ENCODE assay signal across 1 cellular context in genomic region chr20:1313236-1313964, GRCh38.
TF ChIP-seq lines count a peak whose summit lies in the region.

No MANE protein-coding gene starts in this region.

TF ChIP-seq in HepG2, 621 proteins besides CTCF, POLR2A, EP300 and RAD21 (continued from another document):
- TF ChIP-seq, protein P1, sequence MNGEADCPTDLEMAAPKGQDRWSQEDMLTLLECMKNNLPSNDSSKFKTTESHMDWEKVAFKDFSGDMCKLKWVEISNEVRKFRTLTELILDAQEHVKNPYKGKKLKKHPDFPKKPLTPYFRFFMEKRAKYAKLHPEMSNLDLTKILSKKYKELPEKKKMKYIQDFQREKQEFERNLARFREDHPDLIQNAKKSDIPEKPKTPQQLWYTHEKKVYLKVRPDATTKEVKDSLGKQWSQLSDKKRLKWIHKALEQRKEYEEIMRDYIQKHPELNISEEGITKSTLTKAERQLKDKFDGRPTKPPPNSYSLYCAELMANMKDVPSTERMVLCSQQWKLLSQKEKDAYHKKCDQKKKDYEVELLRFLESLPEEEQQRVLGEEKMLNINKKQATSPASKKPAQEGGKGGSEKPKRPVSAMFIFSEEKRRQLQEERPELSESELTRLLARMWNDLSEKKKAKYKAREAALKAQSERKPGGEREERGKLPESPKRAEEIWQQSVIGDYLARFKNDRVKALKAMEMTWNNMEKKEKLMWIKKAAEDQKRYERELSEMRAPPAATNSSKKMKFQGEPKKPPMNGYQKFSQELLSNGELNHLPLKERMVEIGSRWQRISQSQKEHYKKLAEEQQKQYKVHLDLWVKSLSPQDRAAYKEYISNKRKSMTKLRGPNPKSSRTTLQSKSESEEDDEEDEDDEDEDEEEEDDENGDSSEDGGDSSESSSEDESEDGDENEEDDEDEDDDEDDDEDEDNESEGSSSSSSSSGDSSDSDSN (CRISPR knock-in tag; IDR thresholded peaks at IDR 0.05): no peak
- TF ChIP-seq ATF5 (CRISPR knock-in tag; IDR thresholded peaks at IDR 0.05; ENCODE audit: low read depth) (no peak), CCDC6 (CRISPR knock-in tag; IDR thresholded peaks at IDR 0.05) (no peak), FOXK1 (CRISPR knock-in tag; IDR thresholded peaks at IDR 0.05; ENCODE audit: borderline replicate concordance, low read depth) (0 out of 2 replicates have a peak, but pooled peaks have one; percentile 39), MXI1 (IDR thresholded peaks at IDR 0.05; ENCODE audit: borderline replicate concordance, low read depth, low read length) (no peak), ZBTB38 (CRISPR knock-in tag; IDR thresholded peaks at IDR 0.05) (peak; percentile 27; the same call in 1 of the 2 replicates), ZNF713 (CRISPR knock-in tag; IDR thresholded peaks at IDR 0.05) (no peak), HOXA3 (CRISPR knock-in tag; IDR thresholded peaks at IDR 0.05) (0 out of 2 replicates have a peak, but pooled peaks have one; percentile 32), ZNF83 (CRISPR knock-in tag; IDR thresholded peaks at IDR 0.05; ENCODE audit: borderline replicate concordance) (peak; percentile 82; the same call in 1 of the 2 replicates), ZNF280B (CRISPR knock-in tag; IDR thresholded peaks at IDR 0.05; ENCODE audit: borderline replicate concordance) (no peak), THRA (CRISPR knock-in tag; IDR thresholded peaks at IDR 0.05; ENCODE audit: borderline replicate concordance) (peak; percentile 65; the same call in 1 of the 2 replicates), HOXD1 (CRISPR knock-in tag; IDR thresholded peaks at IDR 0.05) (0 out of 2 replicates have a peak, but pooled peaks have one; percentile 17), KAT8 (CRISPR knock-in tag; IDR thresholded peaks at IDR 0.05) (peak; percentile 36; the same call in 1 of the 2 replicates), HOXA5 (CRISPR knock-in tag; IDR thresholded peaks at IDR 0.05) (peak; percentile 86), NFYC (CRISPR knock-in tag; IDR thresholded peaks at IDR 0.05) (no peak), GPN1 (CRISPR knock-in tag; IDR thresholded peaks at IDR 0.05; ENCODE audit: borderline replicate concordance) (no peak), TSC22D2 (CRISPR knock-in tag; IDR thresholded peaks at IDR 0.05; ENCODE audit: borderline replicate concordance) (peak; percentile 26; the same call in 1 of the 2 replicates), ZNF224 (CRISPR knock-in tag; IDR thresholded peaks at IDR 0.05) (no peak), ZNF788 (CRISPR knock-in tag; IDR thresholded peaks at IDR 0.05; ENCODE audit: borderline replicate concordance) (peak; percentile 74; the same call in 1 of the 2 replicates), NFKB2 (CRISPR knock-in tag; IDR thresholded peaks at IDR 0.05; ENCODE audit: borderline replicate concordance) (peak; percentile 40), ZFX (CRISPR knock-in tag; IDR thresholded peaks at IDR 0.05; ENCODE audit: low read depth) (peak; percentile 26; the same call in 1 of the 2 replicates), ZNF556 (CRISPR knock-in tag; IDR thresholded peaks at IDR 0.05; ENCODE audit: borderline replicate concordance) (peak; percentile 38; the same call in 1 of the 2 replicates), GABPA (IDR thresholded peaks at IDR 0.05; ENCODE audit: low read depth, low read length) (no peak), GABPA (CRISPR knock-in tag; IDR thresholded peaks at IDR 0.05; ENCODE audit: low read depth) (peak; percentile 60), XRCC5 (optimal IDR thresholded peaks at IDR 0.05; ENCODE audit: low read length) (peak; percentile 92), SP4 (CRISPR knock-in tag; IDR thresholded peaks at IDR 0.05) (peak; percentile 19; the same call in 1 of the 2 replicates), THAP11 (CRISPR knock-in tag; IDR thresholded peaks at IDR 0.05) (0 out of 2 replicates have a peak, but pooled peaks have one; percentile 37), PRMT3 (CRISPR knock-in tag; IDR thresholded peaks at IDR 0.05; ENCODE audit: borderline replicate concordance, low read depth) (no peak), HNRNPLL (IDR thresholded peaks at IDR 0.05; ENCODE audit: low read depth, low read length, poor library complexity, severe bottlenecking) (no peak), GTF2F1 (IDR thresholded peaks at IDR 0.05; ENCODE audit: low read length) (no peak)
- TF ChIP-seq, protein P2, sequence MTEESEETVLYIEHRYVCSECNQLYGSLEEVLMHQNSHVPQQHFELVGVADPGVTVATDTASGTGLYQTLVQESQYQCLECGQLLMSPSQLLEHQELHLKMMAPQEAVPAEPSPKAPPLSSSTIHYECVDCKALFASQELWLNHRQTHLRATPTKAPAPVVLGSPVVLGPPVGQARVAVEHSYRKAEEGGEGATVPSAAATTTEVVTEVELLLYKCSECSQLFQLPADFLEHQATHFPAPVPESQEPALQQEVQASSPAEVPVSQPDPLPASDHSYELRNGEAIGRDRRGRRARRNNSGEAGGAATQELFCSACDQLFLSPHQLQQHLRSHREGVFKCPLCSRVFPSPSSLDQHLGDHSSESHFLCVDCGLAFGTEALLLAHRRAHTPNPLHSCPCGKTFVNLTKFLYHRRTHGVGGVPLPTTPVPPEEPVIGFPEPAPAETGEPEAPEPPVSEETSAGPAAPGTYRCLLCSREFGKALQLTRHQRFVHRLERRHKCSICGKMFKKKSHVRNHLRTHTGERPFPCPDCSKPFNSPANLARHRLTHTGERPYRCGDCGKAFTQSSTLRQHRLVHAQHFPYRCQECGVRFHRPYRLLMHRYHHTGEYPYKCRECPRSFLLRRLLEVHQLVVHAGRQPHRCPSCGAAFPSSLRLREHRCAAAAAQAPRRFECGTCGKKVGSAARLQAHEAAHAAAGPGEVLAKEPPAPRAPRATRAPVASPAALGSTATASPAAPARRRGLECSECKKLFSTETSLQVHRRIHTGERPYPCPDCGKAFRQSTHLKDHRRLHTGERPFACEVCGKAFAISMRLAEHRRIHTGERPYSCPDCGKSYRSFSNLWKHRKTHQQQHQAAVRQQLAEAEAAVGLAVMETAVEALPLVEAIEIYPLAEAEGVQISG (CRISPR knock-in tag; IDR thresholded peaks at IDR 0.05): peak; percentile 52; the same call in 1 of the 2 replicates
- TF ChIP-seq, protein P3, sequence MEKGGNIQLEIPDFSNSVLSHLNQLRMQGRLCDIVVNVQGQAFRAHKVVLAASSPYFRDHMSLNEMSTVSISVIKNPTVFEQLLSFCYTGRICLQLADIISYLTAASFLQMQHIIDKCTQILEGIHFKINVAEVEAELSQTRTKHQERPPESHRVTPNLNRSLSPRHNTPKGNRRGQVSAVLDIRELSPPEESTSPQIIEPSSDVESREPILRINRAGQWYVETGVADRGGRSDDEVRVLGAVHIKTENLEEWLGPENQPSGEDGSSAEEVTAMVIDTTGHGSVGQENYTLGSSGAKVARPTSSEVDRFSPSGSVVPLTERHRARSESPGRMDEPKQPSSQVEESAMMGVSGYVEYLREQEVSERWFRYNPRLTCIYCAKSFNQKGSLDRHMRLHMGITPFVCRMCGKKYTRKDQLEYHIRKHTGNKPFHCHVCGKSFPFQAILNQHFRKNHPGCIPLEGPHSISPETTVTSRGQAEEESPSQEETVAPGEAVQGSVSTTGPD (CRISPR knock-in tag; IDR thresholded peaks at IDR 0.05): no peak
- TF ChIP-seq, protein P4, sequence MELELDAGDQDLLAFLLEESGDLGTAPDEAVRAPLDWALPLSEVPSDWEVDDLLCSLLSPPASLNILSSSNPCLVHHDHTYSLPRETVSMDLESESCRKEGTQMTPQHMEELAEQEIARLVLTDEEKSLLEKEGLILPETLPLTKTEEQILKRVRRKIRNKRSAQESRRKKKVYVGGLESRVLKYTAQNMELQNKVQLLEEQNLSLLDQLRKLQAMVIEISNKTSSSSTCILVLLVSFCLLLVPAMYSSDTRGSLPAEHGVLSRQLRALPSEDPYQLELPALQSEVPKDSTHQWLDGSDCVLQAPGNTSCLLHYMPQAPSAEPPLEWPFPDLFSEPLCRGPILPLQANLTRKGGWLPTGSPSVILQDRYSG (CRISPR knock-in tag; IDR thresholded peaks at IDR 0.05): peak; percentile 60; the same call in 1 of the 2 replicates
- TF ChIP-seq, protein P5, sequence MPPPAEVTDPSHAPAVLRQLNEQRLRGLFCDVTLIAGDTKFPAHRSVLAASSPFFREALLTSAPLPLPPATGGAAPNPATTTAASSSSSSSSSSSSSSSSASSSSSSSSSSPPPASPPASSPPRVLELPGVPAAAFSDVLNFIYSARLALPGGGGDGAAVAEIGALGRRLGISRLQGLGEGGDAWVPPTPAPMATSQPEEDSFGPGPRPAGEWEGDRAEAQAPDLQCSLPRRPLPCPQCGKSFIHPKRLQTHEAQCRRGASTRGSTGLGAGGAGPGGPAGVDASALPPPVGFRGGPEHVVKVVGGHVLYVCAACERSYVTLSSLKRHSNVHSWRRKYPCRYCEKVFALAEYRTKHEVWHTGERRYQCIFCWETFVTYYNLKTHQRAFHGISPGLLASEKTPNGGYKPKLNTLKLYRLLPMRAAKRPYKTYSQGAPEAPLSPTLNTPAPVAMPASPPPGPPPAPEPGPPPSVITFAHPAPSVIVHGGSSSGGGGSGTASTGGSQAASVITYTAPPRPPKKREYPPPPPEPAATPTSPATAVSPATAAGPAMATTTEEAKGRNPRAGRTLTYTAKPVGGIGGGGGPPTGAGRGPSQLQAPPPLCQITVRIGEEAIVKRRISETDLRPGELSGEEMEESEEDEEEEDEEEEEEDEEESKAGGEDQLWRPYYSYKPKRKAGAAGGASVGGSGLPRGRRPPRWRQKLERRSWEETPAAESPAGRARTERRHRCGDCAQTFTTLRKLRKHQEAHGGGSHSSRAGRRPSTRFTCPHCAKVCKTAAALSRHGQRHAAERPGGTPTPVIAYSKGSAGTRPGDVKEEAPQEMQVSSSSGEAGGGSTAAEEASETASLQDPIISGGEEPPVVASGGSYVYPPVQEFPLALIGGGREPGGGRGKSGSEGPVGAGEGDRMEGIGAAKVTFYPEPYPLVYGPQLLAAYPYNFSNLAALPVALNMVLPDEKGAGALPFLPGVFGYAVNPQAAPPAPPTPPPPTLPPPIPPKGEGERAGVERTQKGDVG (CRISPR knock-in tag; IDR thresholded peaks at IDR 0.05; ENCODE audit: borderline replicate concordance): peak; percentile 72; the same call in 1 of the 2 replicates
- TF ChIP-seq, protein P6, sequence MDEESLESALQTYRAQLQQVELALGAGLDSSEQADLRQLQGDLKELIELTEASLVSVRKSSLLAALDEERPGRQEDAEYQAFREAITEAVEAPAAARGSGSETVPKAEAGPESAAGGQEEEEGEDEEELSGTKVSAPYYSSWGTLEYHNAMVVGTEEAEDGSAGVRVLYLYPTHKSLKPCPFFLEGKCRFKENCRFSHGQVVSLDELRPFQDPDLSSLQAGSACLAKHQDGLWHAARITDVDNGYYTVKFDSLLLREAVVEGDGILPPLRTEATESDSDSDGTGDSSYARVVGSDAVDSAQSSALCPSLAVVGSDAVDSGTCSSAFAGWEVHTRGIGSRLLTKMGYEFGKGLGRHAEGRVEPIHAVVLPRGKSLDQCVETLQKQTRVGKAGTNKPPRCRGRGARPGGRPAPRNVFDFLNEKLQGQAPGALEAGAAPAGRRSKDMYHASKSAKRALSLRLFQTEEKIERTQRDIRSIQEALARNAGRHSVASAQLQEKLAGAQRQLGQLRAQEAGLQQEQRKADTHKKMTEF (CRISPR knock-in tag; IDR thresholded peaks at IDR 0.05): peak; percentile 55; the same call in 1 of the 2 replicates
